Comparison of ENCODE assay signal across 9 cellular contexts in genomic region chr19:41795031-41795461, GRCh38.
DNase-seq lines count a peak whose midpoint lies in the region; ATAC-seq, FAIRE-seq and TF ChIP-seq lines count a peak whose summit lies in the region.
"Had no signal": no experiment of that assay in that cellular context is flagged by ENCODE, and none has a peak within 500 bp of the region (broad histone marks: within the 10 kb centered on the region; RNA-seq: fewer than 3 reads in every experiment).

No MANE protein-coding gene starts in this region.

- in situ Hi-C loops in astrocyte of the cerebellum (cut with HindIII; ENCODE audit: low sequenced_read_pairs), result no loop called here

- H3K4me3 ChIP-seq in astrocyte of the cerebellum (ENCODE audit: low read depth, low read length), result no peak overlapping the region

- peak; percentile 71 for DNase-seq in NCI-H1105 treated with DMSO at 0.1 percent for 48 hours (lab: John Stamatoyannopoulos, UW)
- DNase-seq in T follicular helper cell (ENCODE audit: low read depth), result peak; percentile 48
- DNase-seq in astrocyte of the cerebellum (ENCODE audit: low read depth), result no peak
- peak; percentile 75 for DNase-seq in stimulated activated CD4-positive, alpha-beta T cell treated with anti-CD3 and anti-CD28 coated beads, Interleukin-4, amount 100 ng/mL, for 24 hours

- FAIRE-seq in islet of Langerhans (lab: Jason Lieb, UNC), result peak; percentile 94
- FAIRE-seq: colon had no signal

- no peak for ATAC-seq in GM18907 (IDR thresholded peaks at IDR 0.05; ENCODE audit: unreplicated experiment)
- no peak for ATAC-seq in GM21515 (IDR thresholded peaks at IDR 0.05; ENCODE audit: unreplicated experiment)

- TF ChIP-seq CTCF in GM12873 (IDR thresholded peaks at IDR 0.05; ENCODE audit: insufficient read depth, low read depth, low read length, missing control alignments) (peak; percentile 83), astrocyte of the cerebellum (IDR thresholded peaks at IDR 0.05; ENCODE audit: low read depth, low read length, missing control alignments) (peak; percentile 80)
